ENCODE assay signal across 12 cellular contexts in the genomic region with DNA sequence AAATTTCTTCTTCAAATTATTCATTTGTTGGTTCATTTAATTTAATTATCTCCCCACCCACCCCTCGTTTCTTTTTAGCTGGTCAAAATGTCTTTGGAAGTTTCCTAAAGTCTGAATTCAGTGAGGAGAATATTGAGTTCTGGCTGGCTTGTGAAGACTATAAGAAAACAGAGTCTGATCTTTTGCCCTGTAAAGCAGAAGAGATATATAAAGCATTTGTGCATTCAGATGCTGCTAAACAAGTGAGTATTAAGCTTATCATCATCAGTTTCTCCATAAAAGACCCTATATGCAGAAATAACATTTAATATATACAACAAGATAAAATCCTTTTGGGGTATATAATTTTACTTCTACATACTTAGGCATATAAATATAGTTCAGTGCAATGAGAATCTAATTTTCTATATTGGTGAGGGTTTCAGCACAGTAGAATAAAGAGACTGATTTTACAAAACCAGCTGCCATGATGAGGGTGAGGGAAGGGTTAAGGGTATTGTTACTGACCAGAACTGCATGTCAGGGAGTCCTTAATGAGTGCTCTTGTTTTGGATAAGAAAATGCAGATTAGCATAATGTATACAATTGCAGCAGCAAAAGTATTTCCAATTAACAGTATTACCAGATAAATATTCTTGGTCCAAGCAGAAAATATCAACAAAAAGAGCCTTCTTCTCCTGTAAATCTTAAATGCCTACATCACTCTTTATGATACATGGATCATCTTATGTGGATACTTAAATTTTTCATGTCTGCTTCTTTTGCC. TPM values are rescaled to one million over a fixed set of nuclear protein-coding genes. Genes with fewer than 3 reads are reported as not detected.
DNase-seq lines count a peak whose midpoint lies in the region; ATAC-seq and TF ChIP-seq lines count a peak whose summit lies in the region.
"Had no signal": no experiment of that assay in that cellular context is flagged by ENCODE, and none has a peak within 500 bp of the region (broad histone marks: within the 10 kb centered on the region; RNA-seq: fewer than 3 reads in every experiment).

No MANE protein-coding gene starts in this region.

- WGBS in transverse colon (ENCODE audit: low coverage in 1 of 2), 2 donors: 50 to 62% methylated on average over 1 of the region's 1 CpG

- H3K4me1 Mint-ChIP-seq in activated T-cell treated with anti-CD3 and anti-CD28 coated beads, Interleukin-2, amount 50 U/mL, for 24 hours (ENCODE audit: low read depth): peaks cover 67% of the 10 kb centered on the region
- H3K4me1 Mint-ChIP-seq in T-cell: peaks cover 48 to 67% (median 65%) of the 10 kb centered on the region in 3 donors
- H3K4me1 Mint-ChIP-seq in immature natural killer cell: peaks cover 26 to 34% of the 10 kb centered on the region in 2 donors

- H3K27me3 Mint-ChIP-seq in activated T-cell treated with anti-CD3 and anti-CD28 coated beads, Interleukin-2, amount 50 U/mL, for 24 hours: no peaks in the 10 kb centered on the region
- peaks cover 0 to 1% of the 10 kb centered on the region in 2 donors for H3K27me3 Mint-ChIP-seq in T-cell
- peaks cover 7 to 11% (median 8%) of the 10 kb centered on the region in 3 donors for H3K27me3 Mint-ChIP-seq in immature natural killer cell (ENCODE audit: low read depth in 3 of 3)

- no peaks in the 10 kb centered on the region for H3K9me3 Mint-ChIP-seq in activated T-cell treated with anti-CD3 and anti-CD28 coated beads, Interleukin-2, amount 50 U/mL, for 24 hours
- H3K9me3 Mint-ChIP-seq in T-cell (no peaks in the 10 kb centered on the region), immature natural killer cell (no peaks in the 10 kb centered on the region)

- peak overlapping the region; percentile 61 to 72 (median 63) for H3K27ac ChIP-seq in transverse colon

- no peaks in the 10 kb centered on the region for H3K27me3 ChIP-seq in transverse colon

- no peaks in the 10 kb centered on the region for H3K36me3 ChIP-seq in transverse colon

- peaks cover 0 to 24% (median 4%) of the 10 kb centered on the region in 4 donors for H3K4me1 ChIP-seq in transverse colon

- in situ Hi-C loops in transverse colon (cut with MboI; ENCODE audit: low pct_ligation_motif_present in 1 of 4, low pct_unique_long_range_greater_than_20kb in 1 of 4, low sequenced_read_pairs in 3 of 4): loop anchor here in 1 of 4 donors (25.0 kb wide), 1 partner anchor 234 kb away; the partner anchor contains the start of gene RGS2

- H3K9me3 ChIP-seq in transverse colon: no peaks in the 10 kb centered on the region

- H3K4me3 ChIP-seq in transverse colon: peak overlapping the region in 3 of 4 donors; percentile 3 to 29 (median 9)

- H3K4me3 Mint-ChIP-seq in activated T-cell treated with anti-CD3 and anti-CD28 coated beads, Interleukin-2, amount 50 U/mL, for 24 hours: peak overlapping the region; percentile 73
- H3K4me3 Mint-ChIP-seq in T-cell (peak overlapping the region; percentile 75 to 90 (median 81)), immature natural killer cell (no peak overlapping the region)

- TF ChIP-seq EP300 in transverse colon (IDR thresholded peaks at IDR 0.05; ENCODE audit: low read depth): no peak

- CTCF ChIA-PET in T-cell (lab: Charles Lee): interaction anchor here (0.9 to 4.5 kb wide), 8 partner anchors 17 to 103 kb away, joined by 3 to 28 read pairs (median 8); no protein-coding TSS in a partner anchor

- peaks cover 28% of the 10 kb centered on the region for H3K36me3 Mint-ChIP-seq in activated T-cell treated with anti-CD3 and anti-CD28 coated beads, Interleukin-2, amount 50 U/mL, for 24 hours (ENCODE audit: low read depth)
- peaks cover 33% of the 10 kb centered on the region for H3K36me3 Mint-ChIP-seq in T-cell
- H3K36me3 Mint-ChIP-seq in immature natural killer cell: no peaks in the 10 kb centered on the region

- TF ChIP-seq CTCF in transverse colon (IDR thresholded peaks at IDR 0.05): no peak

- H3K27ac Mint-ChIP-seq in activated T-cell treated with anti-CD3 and anti-CD28 coated beads, Interleukin-2, amount 50 U/mL, for 24 hours: peak overlapping the region; percentile 48
- H3K27ac Mint-ChIP-seq in T-cell (peak overlapping the region; percentile 36 to 44), immature natural killer cell (peak overlapping the region in 4 of 6 donors; percentile 36 to 96 (median 86))

- POLR2A ChIA-PET in T-cell (lab: Charles Lee): interaction anchor here (0.6 to 3.2 kb wide), 16 partner anchors 17 to 432 kb away, joined by 3 to 31 read pairs (median 6); no protein-coding TSS in a partner anchor

- intact Hi-C loops in transverse colon (cut with DNase I; ENCODE audit: low total_unique reads): no loop called here

- no peak for DNase-seq in activated T-cell treated with anti-CD3 and anti-CD28 coated beads, Interleukin-2, amount 50 U/mL, for 24 hours
- no peak for DNase-seq in activated T-cell treated with anti-CD3 and anti-CD28 coated beads, Interleukin-2, amount 50 U/mL, for 48 hours
- no peak for DNase-seq in T-cell
- DNase-seq in immature natural killer cell: peak in 1 of 3 donors; percentile 5
- DNase-seq in transverse colon: no peak
- no peak for DNase-seq in activated effector memory CD4-positive, alpha-beta T cell treated with Interleukin-2 at 50 U/mL for 16 hours
- DNase-seq: hippocampal formation; stimulated activated CD4-positive, alpha-beta T cell treated with anti-CD3 and anti-CD28 coated beads, Interleukin-4, amount 100 ng/mL, for 4 hours; T1000 had no signal

- TF ChIP-seq POLR2A in transverse colon (IDR thresholded peaks at IDR 0.05): no peak

- ATAC-seq in T-cell (replicated peaks in 1 of 4) (no peak), HG02884 (IDR thresholded peaks at IDR 0.05; ENCODE audit: unreplicated experiment) (no peak), HG03159 (IDR thresholded peaks at IDR 0.05; ENCODE audit: unreplicated experiment) (no peak)

RNA-seq across cellular contexts. Expression of gene RGS1, which starts 2.8 kb away (rescaled TPM):
- total RNA-seq in T-cell: 100 to 1,000 TPM in 2 of 5 donors, 10 to 100 TPM in 2, 1 to 10 TPM in 1; 7.1 to 439 (median 15.3) TPM
- 10 to 100 TPM; 35.5 to 51.9 (median 35.7) TPM for polyA plus RNA-seq in immature natural killer cell
- 100 to 1,000 TPM in 1 of 4 donors, 10 to 100 TPM in 3; 38.5 to 160 (median 49.8) TPM for total RNA-seq in transverse colon
- total RNA-seq: endothelial cell of umbilical vein had no signal
- polyA plus RNA-seq: endothelial cell of umbilical vein had no signal

RNA-seq across cellular contexts. Expression of gene RGS13, which starts 57.6 kb away (rescaled TPM):
- total RNA-seq in T-cell: under 1 TPM in 2 of 5 donors, not detected in 3; 0.07 to 0.10 TPM
- polyA plus RNA-seq in immature natural killer cell: under 1 TPM in 1 of 3 donors, not detected in 2; 0.16 TPM
- 1 to 10 TPM in 2 of 4 donors, not detected in 2; 1.2 to 1.3 TPM for total RNA-seq in transverse colon
- total RNA-seq: endothelial cell of umbilical vein had no signal
- polyA plus RNA-seq: endothelial cell of umbilical vein had no signal

Comparison
In these comparisons a context has a peak if more than half of its experiments do, and no peak if none do; other contexts are left out.
1. H3K4me3 Mint-ChIP-seq: peak in activated T-cell treated with anti-CD3 and anti-CD28 coated beads, Interleukin-2, amount 50 U/mL, for 24 hours (single experiment) and T-cell (3 of 3); none in immature natural killer cell (0 of 5).
2. Peak in every context shown above with its lines, with median percentiles within 50 percentile points of each other: H3K27ac Mint-ChIP-seq.